39 cellular contexts compared by ENCODE assay signal in genomic region chrX:66038115-66038514, GRCh38. TPM values are rescaled to one million over a fixed set of nuclear protein-coding genes. Genes with fewer than 3 reads are reported as not detected.
"Had no signal": no experiment of that assay in that cellular context is flagged by ENCODE, and none has a peak within 500 bp of the region (broad histone marks: within the 10 kb centered on the region; RNA-seq: fewer than 3 reads in every experiment).

No MANE protein-coding gene starts in this region.

- H3K4me3 Mint-ChIP-seq: activated naive CD4-positive, alpha-beta T cell treated with anti-CD3 and anti-CD28 coated beads, Interleukin-2, amount 50 U/mL, for 24 hours; activated T-helper 17 cell treated with anti-CD3 and anti-CD28 coated beads, Interleukin-2, amount 50 U/mL, for 72 hours; brain; effector memory CD8-positive, alpha-beta T cell; immature natural killer cell; neural crest cell; stimulated activated memory B cell treated with anti-CD40 and anti-IgM and Interleukin-4, amounts not matched to agents 10 μg/mL and 1 μg/mL and 100 μg/mL, for 72 hours; stimulated activated naive CD8-positive, alpha-beta T cell treated with anti-CD3 and anti-CD28 coated beads, Interleukin-15, amount 100 ng/mL, for 72 hours had no signal

- H3K27me3 Mint-ChIP-seq: activated naive CD4-positive, alpha-beta T cell treated with anti-CD3 and anti-CD28 coated beads, Interleukin-2, amount 50 U/mL, for 24 hours; activated T-helper 17 cell treated with anti-CD3 and anti-CD28 coated beads, Interleukin-2, amount 50 U/mL, for 72 hours; effector memory CD8-positive, alpha-beta T cell; naive thymus-derived CD8-positive, alpha-beta T cell; stimulated activated memory B cell treated with anti-CD40 and anti-IgM and Interleukin-4, amounts not matched to agents 10 μg/mL and 1 μg/mL and 100 μg/mL, for 72 hours; stimulated activated naive CD8-positive, alpha-beta T cell treated with anti-CD3 and anti-CD28 coated beads, Interleukin-15, amount 100 ng/mL, for 72 hours had no signal

- H3K27ac Mint-ChIP-seq: activated naive CD4-positive, alpha-beta T cell treated with anti-CD3 and anti-CD28 coated beads, Interleukin-2, amount 50 U/mL, for 24 hours; activated T-helper 17 cell treated with anti-CD3 and anti-CD28 coated beads, Interleukin-2, amount 50 U/mL, for 72 hours; brain; effector memory CD8-positive, alpha-beta T cell; naive thymus-derived CD8-positive, alpha-beta T cell; stimulated activated memory B cell treated with anti-CD40 and anti-IgM and Interleukin-4, amounts not matched to agents 10 μg/mL and 1 μg/mL and 100 μg/mL, for 72 hours; stimulated activated naive CD8-positive, alpha-beta T cell treated with anti-CD3 and anti-CD28 coated beads, Interleukin-15, amount 100 ng/mL, for 72 hours had no signal

- H3K4me2 ChIP-seq: smooth muscle cell had no signal

- DNase-seq: activated CD4-positive, alpha-beta T cell treated with anti-CD3 and anti-CD28 coated beads, Interleukin-2, amount 50 U/mL, for 1 hour; activated CD4-positive, CD25-positive, alpha-beta regulatory T cell treated with anti-CD3 and anti-CD28 coated beads, Interleukin-2, amount 50 U/mL, for 72 hours; activated gamma-delta T cell treated with Interleukin-2 at 50 U/mL for 16 hours; activated T-cell treated with anti-CD3 and anti-CD28 coated beads, Interleukin-2, amount 50 U/mL, for 1 hour; adrenal gland; aorta; cerebellar nuclear complex; cortex of kidney; effector memory CD8-positive, alpha-beta T cell; erythroblast; heart left ventricle; hypothalamus; immature natural killer cell; kidney; mesenchymal stem cell; naive thymus-derived CD8-positive, alpha-beta T cell; nucleus accumbens; pancreas; retina; sigmoid colon; stimulated activated CD4-positive, alpha-beta T cell treated with anti-CD3 and anti-CD28 coated beads, Interleukin-1b, Interleukin-23, amount 100 ng/mL, for 48 hours; stimulated activated CD4-positive, alpha-beta T cell treated with anti-CD3 and anti-CD28 coated beads, Interleukin-4, amount 100 ng/mL, for 4 hours; stimulated activated CD8-positive, alpha-beta memory T cell treated with anti-CD3 and anti-CD28 coated beads, Interleukin-4, amount 100 ng/mL, for 48 hours; stimulated activated naive CD8-positive, alpha-beta T cell treated with anti-CD3 and anti-CD28 coated beads, Interleukin-15, amount 100 ng/mL, for 72 hours; substantia nigra; SW 1271; T-helper 2 cell; thyroid gland; upper lobe of left lung had no signal

- H3K4me1 ChIP-seq: adrenal gland, heart left ventricle, pancreas, prostate gland, sigmoid colon, thyroid gland, upper lobe of left lung had no signal

- ATAC-seq: activated T-helper 17 cell treated with anti-CD3 and anti-CD28 coated beads, Interleukin-2, amount 50 U/mL, for 72 hours; effector memory CD8-positive, alpha-beta T cell; heart left ventricle; naive thymus-derived CD8-positive, alpha-beta T cell; pancreas; stimulated activated memory B cell treated with anti-CD40 and anti-IgM and Interleukin-4, amounts not matched to agents 10 μg/mL and 1 μg/mL and 100 μg/mL, for 72 hours; stimulated activated naive CD8-positive, alpha-beta T cell treated with anti-CD3 and anti-CD28 coated beads, Interleukin-15, amount 100 ng/mL, for 72 hours had no signal

- H3K27ac ChIP-seq: cardiac muscle cell, pancreas, prostate gland, thyroid gland had no signal

- H3K4me1 Mint-ChIP-seq: brain had no signal

- H3K9me3 Mint-ChIP-seq: activated naive CD4-positive, alpha-beta T cell treated with anti-CD3 and anti-CD28 coated beads, Interleukin-2, amount 50 U/mL, for 24 hours; activated T-helper 17 cell treated with anti-CD3 and anti-CD28 coated beads, Interleukin-2, amount 50 U/mL, for 72 hours; effector memory CD8-positive, alpha-beta T cell; immature natural killer cell; naive thymus-derived CD8-positive, alpha-beta T cell; stimulated activated memory B cell treated with anti-CD40 and anti-IgM and Interleukin-4, amounts not matched to agents 10 μg/mL and 1 μg/mL and 100 μg/mL, for 72 hours; stimulated activated naive CD8-positive, alpha-beta T cell treated with anti-CD3 and anti-CD28 coated beads, Interleukin-15, amount 100 ng/mL, for 72 hours had no signal

- H3K27me3 ChIP-seq: cardiac muscle cell, pancreas, thyroid gland, upper lobe of left lung had no signal

- H3K36me3 Mint-ChIP-seq: activated naive CD4-positive, alpha-beta T cell treated with anti-CD3 and anti-CD28 coated beads, Interleukin-2, amount 50 U/mL, for 24 hours; brain; immature natural killer cell; naive thymus-derived CD8-positive, alpha-beta T cell; stimulated activated memory B cell treated with anti-CD40 and anti-IgM and Interleukin-4, amounts not matched to agents 10 μg/mL and 1 μg/mL and 100 μg/mL, for 72 hours had no signal

- H3K36me3 ChIP-seq: adrenal gland, cardiac muscle cell, heart left ventricle, pancreas, prostate gland, sigmoid colon, thyroid gland, upper lobe of left lung had no signal

- H3K9me3 ChIP-seq: adrenal gland, heart left ventricle, pancreas, prostate gland, sigmoid colon, thyroid gland, upper lobe of left lung had no signal

- H3K4me3 ChIP-seq: cardiac muscle cell, pancreas, prostate gland, smooth muscle cell, thyroid gland had no signal

RNA-seq across cellular contexts. Expression of gene VSIG4, which starts 1.8 kb away (rescaled TPM):
- total RNA-seq: cardiac muscle cell, fibroblast of lung, fibroblast of villous mesenchyme, neural crest cell, smooth muscle cell had no signal
